In genomic region chr13:110712849-110713641, GRCh38 we compare ENCODE assay signal across 8 cellular contexts. TPM values are rescaled to one million over a fixed set of nuclear protein-coding genes. Genes with fewer than 3 reads are reported as not detected.
DNase-seq lines count a peak whose midpoint lies in the region; ATAC-seq and TF ChIP-seq lines count a peak whose summit lies in the region.

No MANE protein-coding gene starts in this region.

- H3K36me3 ChIP-seq in PC-9 (ENCODE audit: low read depth) (no peaks in the 10 kb centered on the region), mucosa of rectum (ENCODE audit: control insufficient read depth in 2 of 2, insufficient read depth in 2 of 2, low read length in 2 of 2) (no peaks in the 10 kb centered on the region)

- CTCF ChIA-PET in PC-9 (lab: Charles Lee) = no interaction called here

- no peaks in the 10 kb centered on the region for H3K27me3 ChIP-seq in PC-9 (ENCODE audit: insufficient read depth, low read depth)
- no peaks in the 10 kb centered on the region for H3K27me3 ChIP-seq in mucosa of rectum (ENCODE audit: control insufficient read depth in 2 of 2, insufficient read depth in 2 of 2, low read length in 2 of 2)

- H3K4me2 ChIP-seq in PC-9 = peak overlapping the region; percentile 97

- peak overlapping the region; percentile 99 for H3K4me3 Mint-ChIP-seq in activated T-cell treated with anti-CD3 and anti-CD28 coated beads, Interleukin-2, amount 50 U/mL, for 4 hours

- H3K36me3 Mint-ChIP-seq in activated T-cell treated with anti-CD3 and anti-CD28 coated beads, Interleukin-2, amount 50 U/mL, for 4 hours (ENCODE audit: insufficient read depth) = no peaks in the 10 kb centered on the region

- H3K4me3 ChIP-seq in PC-9 (peak overlapping the region; percentile 89), mucosa of rectum (ENCODE audit: low read length in 2 of 2) (peak overlapping the region; percentile 95 to 99)

- H3K79me2 ChIP-seq in PC-9 (ENCODE audit: low read depth) = peaks cover 46% of the 10 kb centered on the region

- peak overlapping the region; percentile 84 for H2AFZ ChIP-seq in PC-9

- no peaks in the 10 kb centered on the region for H3K27me3 Mint-ChIP-seq in activated T-cell treated with anti-CD3 and anti-CD28 coated beads, Interleukin-2, amount 50 U/mL, for 4 hours (ENCODE audit: low read depth)

- H3K9me3 ChIP-seq in PC-9 (ENCODE audit: insufficient read depth, low read depth) (no peaks in the 10 kb centered on the region), mucosa of rectum (ENCODE audit: control insufficient read depth in 2 of 2, low read length in 2 of 2) (no peaks in the 10 kb centered on the region)

- ATAC-seq in GM21723 (IDR thresholded peaks at IDR 0.05; ENCODE audit: unreplicated experiment) = peak; percentile 56
- peak; percentile 61 to 62 for ATAC-seq in activated T-cell treated with anti-CD3 and anti-CD28 coated beads, Interleukin-2, amount 50 U/mL, for 4 hours

- intact Hi-C loops in PC-9 (cut with micrococcal nuclease; ENCODE audit: unreplicated experiment) = loop anchor here (1.0 to 10.0 kb wide), 7 partner anchors 96 to 1468 kb away; partner anchors contain the start of gene ANKRD10

- no peak for TF ChIP-seq CTCF in PC-9 (conservative IDR thresholded peaks at IDR 0.05)

- H3K27ac ChIP-seq in PC-9 = peak overlapping the region; percentile 94
- peak overlapping the region; percentile 100 for H3K27ac ChIP-seq in mucosa of rectum (ENCODE audit: low read depth in 2 of 2, low read length in 2 of 2)

- peaks cover 17% of the 10 kb centered on the region for H4K20me1 ChIP-seq in PC-9 (ENCODE audit: insufficient read depth)

- POLR2A ChIA-PET in PC-9 (lab: Charles Lee; ENCODE audit: unreplicated experiment) = interaction anchor here (0.6 to 0.8 kb wide), 9 partner anchors 99 to 1940 kb away, joined by 3 to 23 read pairs (median 5); no protein-coding TSS in a partner anchor

- H3K9me3 Mint-ChIP-seq in activated T-cell treated with anti-CD3 and anti-CD28 coated beads, Interleukin-2, amount 50 U/mL, for 4 hours = no peaks in the 10 kb centered on the region

- peaks cover 22% of the 10 kb centered on the region for H3F3A ChIP-seq in PC-9 (ENCODE audit: insufficient read depth, low read depth)

- peak; percentile 76 for DNase-seq in DMS53 treated with DMSO at 0.1 percent for 48 hours (lab: John Stamatoyannopoulos, UW; ENCODE audit: unreplicated experiment)
- peak; percentile 100 for DNase-seq in KBM-7
- DNase-seq in PC-9 = peak; percentile 99
- DNase-seq in activated T-cell treated with anti-CD3 and anti-CD28 coated beads, Interleukin-2, amount 50 U/mL, for 4 hours = peak; percentile 98
- peak; percentile 99 to 100 for DNase-seq in erythroblast (lab: John Stamatoyannopoulos, UW)
- DNase-seq in stimulated activated CD8-positive, alpha-beta memory T cell treated with anti-CD3 and anti-CD28 coated beads, Interleukin-4, amount 100 ng/mL, for 4 hours (ENCODE audit: low read depth in 2 of 2, low spot score in 1 of 2) = peak; percentile 98 to 99

- in situ Hi-C loops in KBM-7 (cut with MboI; ENCODE audit: low pct_unique_long_range_greater_than_20kb, low sequenced_read_pairs) = no loop called here

- TF ChIP-seq POLR2A in erythroblast (IDR thresholded peaks at IDR 0.05; ENCODE audit: low read length) = peak; percentile 99

- peaks cover 27% of the 10 kb centered on the region for H3K4me1 Mint-ChIP-seq in activated T-cell treated with anti-CD3 and anti-CD28 coated beads, Interleukin-2, amount 50 U/mL, for 4 hours (ENCODE audit: low read depth)

- H3K4me1 ChIP-seq in PC-9 (replicated peaks; ENCODE audit: insufficient read depth) = peaks cover 27% of the 10 kb centered on the region
- H3K4me1 ChIP-seq in mucosa of rectum (ENCODE audit: control insufficient read depth in 2 of 2, insufficient read depth in 2 of 2, low read length in 2 of 2) = peaks cover 14 to 18% of the 10 kb centered on the region in 2 donors

- no peaks in the 10 kb centered on the region for H3K9me2 ChIP-seq in PC-9 (ENCODE audit: insufficient read depth)

- peak overlapping the region; percentile 98 to 99 for H3K9ac ChIP-seq in mucosa of rectum (ENCODE audit: low read depth in 1 of 2, low read length in 2 of 2)

- BruUV-seq in PC-9 (replicated peaks; lab: Mats Ljungman, UMichigan) = no TSS peak

RNA-seq across cellular contexts. Expression of gene ING1, which starts 0.5 kb away (rescaled TPM):
- 21.2 and 23.1 TPM in 2 replicates for total RNA-seq in PC-9 (2021)
- total RNA-seq in activated T-cell treated with anti-CD3 and anti-CD28 coated beads, Interleukin-2, amount 50 U/mL, for 4 hours = 10 to 100 TPM; 16.9 to 17.7 (median 17.5) TPM

RNA-seq across cellular contexts. Expression of gene CARS2, which starts 7.1 kb away (rescaled TPM):
- 57.1 and 67.0 TPM in 2 replicates for total RNA-seq in PC-9 (2021)
- total RNA-seq in activated T-cell treated with anti-CD3 and anti-CD28 coated beads, Interleukin-2, amount 50 U/mL, for 4 hours = 10 to 100 TPM; 72.6 to 97.4 (median 80.3) TPM

Comparison
In these comparisons a context has a peak if more than half of its experiments do, and no peak if none do; other contexts are left out.
1. Peak in every context shown above with its lines: DNase-seq, ATAC-seq, H3K4me3 ChIP-seq and H3K27ac ChIP-seq.